In the genomic region with DNA sequence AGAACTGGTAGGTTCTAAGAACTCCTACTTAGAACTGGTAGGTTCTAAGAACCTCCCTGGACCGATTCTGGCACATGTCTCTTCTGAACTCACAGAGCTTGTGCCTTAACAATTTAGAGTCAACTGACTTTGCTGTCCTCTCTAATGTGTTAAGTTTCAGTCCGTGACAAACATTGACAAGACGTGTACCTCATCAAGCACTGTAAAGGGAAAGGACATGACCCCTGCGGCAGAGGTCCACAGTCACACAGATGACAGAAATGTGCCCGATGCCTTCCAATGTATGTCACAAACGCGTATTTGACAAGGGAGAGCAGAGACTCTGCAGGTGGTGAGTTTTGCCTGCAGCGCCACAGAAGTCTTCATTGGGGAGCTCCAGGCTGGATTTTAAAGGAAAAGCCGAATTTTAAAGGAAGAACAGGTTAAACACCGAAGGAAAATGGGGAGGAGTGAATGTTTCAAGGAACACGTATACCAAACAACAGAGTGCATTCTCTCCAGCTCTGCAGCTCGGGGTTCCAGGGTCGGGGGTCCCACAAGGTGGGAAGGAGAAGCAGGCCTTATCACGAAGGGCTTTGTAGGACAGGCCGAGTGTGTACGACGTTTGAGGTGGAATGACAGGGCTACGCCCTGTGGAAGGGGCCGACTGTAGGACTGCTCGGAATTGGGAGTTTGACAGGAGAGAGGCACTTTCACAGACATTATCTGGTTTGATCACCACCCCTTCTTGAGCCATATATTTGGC, we compare ENCODE assay signal across 10 cellular contexts.
DNase-seq lines count a peak whose midpoint lies in the region; ATAC-seq and TF ChIP-seq lines count a peak whose summit lies in the region.
"Had no signal": no experiment of that assay in that cellular context is flagged by ENCODE, and none has a peak within 500 bp of the region (broad histone marks: within the 10 kb centered on the region; RNA-seq: fewer than 3 reads in every experiment).

No MANE protein-coding gene starts in this region.

- peaks cover 0 to 74% of the 10 kb centered on the region in 2 donors for H3K4me1 ChIP-seq in right atrium auricular region

- peak overlapping the region; percentile 89 for H3K27ac Mint-ChIP-seq in activated T-helper 1 cell treated with anti-CD3 and anti-CD28 coated beads, Interleukin-12 subunit alpha, Interleukin-12 subunit beta, Interleukin-2, Interleukin-4 antibody, amounts not matched to agents 30 ng/mL and 10 ng/mL and 1 ng/mL, durations not matched to agents 14 hours and 24 hours and 36 hours
- H3K27ac Mint-ChIP-seq in stimulated activated naive CD8-positive, alpha-beta T cell treated with anti-CD3 and anti-CD28 coated beads, Interleukin-15, amount 100 ng/mL, for 72 hours, result peak overlapping the region; percentile 93 to 97
- H3K27ac Mint-ChIP-seq in mesothelial cell of epicardium, result no peak overlapping the region

- no peaks in the 10 kb centered on the region for H3K27me3 Mint-ChIP-seq in activated T-helper 1 cell treated with anti-CD3 and anti-CD28 coated beads, Interleukin-12 subunit alpha, Interleukin-12 subunit beta, Interleukin-2, Interleukin-4 antibody, amounts not matched to agents 30 ng/mL and 10 ng/mL and 1 ng/mL, durations not matched to agents 14 hours and 24 hours and 36 hours (ENCODE audit: insufficient read depth)
- H3K27me3 Mint-ChIP-seq in stimulated activated naive CD8-positive, alpha-beta T cell treated with anti-CD3 and anti-CD28 coated beads, Interleukin-15, amount 100 ng/mL, for 72 hours, result no peaks in the 10 kb centered on the region
- H3K27me3 Mint-ChIP-seq in mesothelial cell of epicardium (ENCODE audit: low read depth), result no peaks in the 10 kb centered on the region

- no peaks in the 10 kb centered on the region for H3K9me3 Mint-ChIP-seq in activated T-helper 1 cell treated with anti-CD3 and anti-CD28 coated beads, Interleukin-12 subunit alpha, Interleukin-12 subunit beta, Interleukin-2, Interleukin-4 antibody, amounts not matched to agents 30 ng/mL and 10 ng/mL and 1 ng/mL, durations not matched to agents 14 hours and 24 hours and 36 hours
- H3K9me3 Mint-ChIP-seq in stimulated activated naive CD8-positive, alpha-beta T cell treated with anti-CD3 and anti-CD28 coated beads, Interleukin-15, amount 100 ng/mL, for 72 hours, result no peaks in the 10 kb centered on the region
- H3K9me3 Mint-ChIP-seq in mesothelial cell of epicardium, result peaks cover 4% of the 10 kb centered on the region

- peaks cover 66% of the 10 kb centered on the region for H3K36me3 Mint-ChIP-seq in activated T-helper 1 cell treated with anti-CD3 and anti-CD28 coated beads, Interleukin-12 subunit alpha, Interleukin-12 subunit beta, Interleukin-2, Interleukin-4 antibody, amounts not matched to agents 30 ng/mL and 10 ng/mL and 1 ng/mL, durations not matched to agents 14 hours and 24 hours and 36 hours (ENCODE audit: low read depth)
- peaks cover 3% of the 10 kb centered on the region for H3K36me3 Mint-ChIP-seq in mesothelial cell of epicardium

- TF ChIP-seq CTCF in right atrium auricular region (IDR thresholded peaks at IDR 0.05) (no peak), mesothelial cell of epicardium (IDR thresholded peaks at IDR 0.05; ENCODE audit: unreplicated experiment) (no peak)

- H3K4me1 Mint-ChIP-seq in activated T-helper 1 cell treated with anti-CD3 and anti-CD28 coated beads, Interleukin-12 subunit alpha, Interleukin-12 subunit beta, Interleukin-2, Interleukin-4 antibody, amounts not matched to agents 30 ng/mL and 10 ng/mL and 1 ng/mL, durations not matched to agents 14 hours and 24 hours and 36 hours (ENCODE audit: low read depth), result peaks cover 82% of the 10 kb centered on the region
- peaks cover 90% of the 10 kb centered on the region for H3K4me1 Mint-ChIP-seq in stimulated activated naive CD8-positive, alpha-beta T cell treated with anti-CD3 and anti-CD28 coated beads, Interleukin-15, amount 100 ng/mL, for 72 hours
- H3K4me1 Mint-ChIP-seq in mesothelial cell of epicardium, result peaks cover 3% of the 10 kb centered on the region

- no peaks in the 10 kb centered on the region for H3K9me3 ChIP-seq in right atrium auricular region

- no peaks in the 10 kb centered on the region for H3K27me3 ChIP-seq in right atrium auricular region

- DNase-seq in activated CD4-positive, CD25-positive, alpha-beta regulatory T cell treated with anti-CD3 and anti-CD28 coated beads, Interleukin-2, amount 50 U/mL, for 72 hours, result no peak
- no peak for DNase-seq in activated T-helper 1 cell treated with anti-CD3 and anti-CD28 coated beads, Interleukin-12 subunit alpha, Interleukin-12 subunit beta, Interleukin-2, Interleukin-4 antibody, amounts not matched to agents 30 ng/mL and 10 ng/mL and 1 ng/mL, durations not matched to agents 14 hours and 24 hours and 36 hours (ENCODE audit: low spot score)
- DNase-seq in right atrium auricular region (ENCODE audit: low spot score) (no peak), NCI-H1417 treated with DMSO at 0.1 percent for 48 hours (lab: John Stamatoyannopoulos, UW) (no peak), mesothelial cell of epicardium (ENCODE audit: low spot score in 2 of 2, unreplicated experiment in 2 of 2) (no peak)
- no peak for DNase-seq in stimulated activated naive CD8-positive, alpha-beta T cell treated with anti-CD3 and anti-CD28 coated beads, Interleukin-15, amount 100 ng/mL, for 72 hours
- DNase-seq: ACHN had no signal

- intact Hi-C loops in activated T-helper 1 cell treated with anti-CD3 and anti-CD28 coated beads, Interleukin-12 subunit alpha, Interleukin-12 subunit beta, Interleukin-2, Interleukin-4 antibody, amounts not matched to agents 30 ng/mL and 10 ng/mL and 1 ng/mL, durations not matched to agents 14 hours and 24 hours and 36 hours (cut with micrococcal nuclease), result loop anchor here (5.0 to 10.0 kb wide), 3 partner anchors 50 to 530 kb away; no protein-coding TSS in a partner anchor

- ATAC-seq in activated CD4-positive, CD25-positive, alpha-beta regulatory T cell treated with anti-CD3 and anti-CD28 coated beads, Interleukin-2, amount 50 U/mL, for 24 hours, result peak; percentile 47 to 50
- ATAC-seq in stimulated activated naive CD8-positive, alpha-beta T cell treated with anti-CD3 and anti-CD28 coated beads, Interleukin-15, amount 100 ng/mL, for 72 hours, result no peak
- no peak for ATAC-seq in HG03097 (IDR thresholded peaks at IDR 0.05; ENCODE audit: low FRiP score, unreplicated experiment)

- peaks cover 39% of the 10 kb centered on the region for H3K36me3 ChIP-seq in right atrium auricular region

- H3K27ac ChIP-seq in right atrium auricular region, result peak overlapping the region; percentile 77 to 80

- H3K4me3 ChIP-seq in right atrium auricular region, result no peak overlapping the region

- H3K4me3 Mint-ChIP-seq in activated T-helper 1 cell treated with anti-CD3 and anti-CD28 coated beads, Interleukin-12 subunit alpha, Interleukin-12 subunit beta, Interleukin-2, Interleukin-4 antibody, amounts not matched to agents 30 ng/mL and 10 ng/mL and 1 ng/mL, durations not matched to agents 14 hours and 24 hours and 36 hours, result peak overlapping the region; percentile 37
- peak overlapping the region in 1 of 2 donors; percentile 38 for H3K4me3 Mint-ChIP-seq in stimulated activated naive CD8-positive, alpha-beta T cell treated with anti-CD3 and anti-CD28 coated beads, Interleukin-15, amount 100 ng/mL, for 72 hours
- no peak overlapping the region for H3K4me3 Mint-ChIP-seq in mesothelial cell of epicardium
- H3K4me3 Mint-ChIP-seq: brain had no signal

Comparison
In these comparisons a context has a peak if more than half of its experiments do, and no peak if none do; other contexts are left out.
1. ATAC-seq: peak in activated CD4-positive, CD25-positive, alpha-beta regulatory T cell treated with anti-CD3 and anti-CD28 coated beads, Interleukin-2, amount 50 U/mL, for 24 hours (2 of 2); none in stimulated activated naive CD8-positive, alpha-beta T cell treated with anti-CD3 and anti-CD28 coated beads, Interleukin-15, amount 100 ng/mL, for 72 hours (single experiment) and HG03097 (single experiment).